In genomic region chr10:2680802-2681201, GRCh38 we compare ENCODE assay signal across 24 cellular contexts.
"Had no signal": no experiment of that assay in that cellular context is flagged by ENCODE, and none has a peak within 500 bp of the region (broad histone marks: within the 10 kb centered on the region; RNA-seq: fewer than 3 reads in every experiment).

No MANE protein-coding gene starts in this region.

- H3K9me3 ChIP-seq: adrenal gland, colonic mucosa, esophagus squamous epithelium had no signal

- H3K36me3 ChIP-seq: adrenal gland, brain microvascular endothelial cell, colonic mucosa, esophagus squamous epithelium had no signal

- H3K4me3 ChIP-seq: adrenal gland, colonic mucosa, esophagus squamous epithelium had no signal

- H3K27me3 ChIP-seq: adrenal gland, brain microvascular endothelial cell, colonic mucosa had no signal

- DNase-seq: activated CD4-positive, alpha-beta memory T cell treated with anti-CD3 and anti-CD28 coated beads, Interleukin-2, amount 10 ng/mL, durations not matched to agents 7 days and 5 days; activated CD4-positive, alpha-beta T cell treated with anti-CD3 and anti-CD28 coated beads for 36 hours; activated CD4-positive, alpha-beta T cell treated with anti-CD3 and anti-CD28 coated beads, Interleukin-2, amount 10 ng/mL, durations not matched to agents 7 days and 5 days; activated CD4-positive, alpha-beta T cell treated with anti-CD3 and anti-CD28 coated beads, Interleukin-2, amount 50 U/mL, for 4 hours; activated CD4-positive, CD25-positive, alpha-beta regulatory T cell; activated CD4-positive, CD25-positive, alpha-beta regulatory T cell treated with anti-CD3 and anti-CD28 coated beads, Interleukin-2, amount 50 U/mL, for 72 hours; activated effector memory CD4-positive, alpha-beta T cell treated with anti-CD3 and anti-CD28 coated beads, Interleukin-2, amount 50 U/mL, for 16 hours; activated naive CD4-positive, alpha-beta T cell treated with anti-CD3 and anti-CD28 coated beads for 36 hours; activated naive CD8-positive, alpha-beta T cell treated with anti-CD3 and anti-CD28 coated beads for 36 hours; activated naive CD8-positive, alpha-beta T cell treated with anti-CD3 and anti-CD28 coated beads, Interleukin-2, amount 50 U/mL, for 24 hours; activated T-cell treated with anti-CD3 and anti-CD28 coated beads, Interleukin-2, amount 50 U/mL, for 4 hours; adrenal gland; aorta; brain microvascular endothelial cell; colonic mucosa; effector CD8-positive, alpha-beta T cell; esophagus squamous epithelium; T-helper 2 cell had no signal

- ATAC-seq: activated CD4-positive, alpha-beta T cell treated with anti-CD3 and anti-CD28 coated beads for 36 hours; activated naive CD8-positive, alpha-beta T cell treated with anti-CD3 and anti-CD28 coated beads, Interleukin-2, amount 50 U/mL, for 24 hours; activated T-cell treated with anti-CD3 and anti-CD28 coated beads, Interleukin-2, amount 50 U/mL, for 4 hours; activated T-helper 17 cell treated with anti-CD3 and anti-CD28 coated beads, Interleukin-2, amount 50 U/mL, for 72 hours had no signal

- FAIRE-seq: bronchial epithelial cell, endometrium, endothelial cell of umbilical vein, frontal cortex had no signal

- H3K27ac ChIP-seq: adrenal gland, brain microvascular endothelial cell, colonic mucosa, epithelial cell of prostate, esophagus squamous epithelium had no signal

- H3K4me1 ChIP-seq: adrenal gland, colonic mucosa, esophagus squamous epithelium had no signal
